8 cellular contexts compared by ENCODE assay signal in the genomic region with DNA sequence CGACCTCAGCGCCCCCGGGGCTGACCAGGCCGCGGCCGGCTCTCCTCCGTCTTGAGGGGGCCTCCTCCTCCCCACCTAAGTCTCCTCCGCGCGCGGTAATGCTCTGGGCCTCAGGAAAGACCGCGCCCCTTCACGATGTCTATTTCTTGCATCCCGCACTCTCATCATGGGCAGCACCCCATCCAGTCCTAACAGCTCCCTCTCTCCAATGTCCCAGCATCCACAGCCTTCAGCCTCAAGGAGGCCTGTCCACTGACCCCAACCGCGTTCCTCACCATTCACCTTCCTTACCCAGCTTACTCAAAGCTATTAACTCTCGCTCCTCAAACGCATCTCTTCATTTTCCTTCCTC.
DNase-seq lines count a peak whose midpoint lies in the region; ATAC-seq, FAIRE-seq and TF ChIP-seq lines count a peak whose summit lies in the region.

No MANE protein-coding gene starts in this region.

- peak overlapping the region; percentile 92 for H3K27ac Mint-ChIP-seq in central memory CD8-positive, alpha-beta T cell (ENCODE audit: low read depth)

- H3K4me2 ChIP-seq in DND-41 (ENCODE audit: insufficient read depth, low read length), result peak overlapping the region; percentile 82

- H3K4me1 ChIP-seq in DND-41 (ENCODE audit: insufficient read depth, low read length) (peaks cover 13% of the 10 kb centered on the region), HUES6 (ENCODE audit: control insufficient read depth, insufficient read depth, low read length) (peaks cover 6% of the 10 kb centered on the region; the same call in 1 of the 2 replicates), mucosa of rectum (ENCODE audit: control insufficient read depth in 2 of 2, insufficient read depth in 2 of 2, low read length in 2 of 2) (peaks cover 7 to 11% of the 10 kb centered on the region in 2 donors)

- no peaks in the 10 kb centered on the region for H4K20me1 ChIP-seq in DND-41 (ENCODE audit: insufficient read depth, low read length)

- H3K36me3 Mint-ChIP-seq in central memory CD8-positive, alpha-beta T cell (ENCODE audit: insufficient read depth), result peaks cover 14% of the 10 kb centered on the region

- no peaks in the 10 kb centered on the region for H3K9me3 Mint-ChIP-seq in central memory CD8-positive, alpha-beta T cell

- no peaks in the 10 kb centered on the region for H3K79me2 ChIP-seq in DND-41 (ENCODE audit: insufficient read depth, low read length)

- H3K9me3 ChIP-seq in DND-41 (ENCODE audit: insufficient read depth, low read length, severe bottlenecking) (no peaks in the 10 kb centered on the region), HUES6 (ENCODE audit: control insufficient read depth, insufficient read depth, low read depth, low read length) (no peaks in the 10 kb centered on the region; the same call in 1 of the 2 replicates), mucosa of rectum (ENCODE audit: control insufficient read depth in 2 of 2, low read length in 2 of 2) (no peaks in the 10 kb centered on the region)

- H2AFZ ChIP-seq in DND-41 (ENCODE audit: low read depth, low read length), result peak overlapping the region; percentile 83

- H3K9ac ChIP-seq in DND-41 (ENCODE audit: low read depth, low read length) (peak overlapping the region; percentile 55), HUES6 (ENCODE audit: low read length) (peak overlapping the region; percentile 92), mucosa of rectum (ENCODE audit: low read depth in 1 of 2, low read length in 2 of 2) (peak overlapping the region; percentile 72 to 82)

- H3K27ac ChIP-seq in DND-41 (ENCODE audit: low read length), result peak overlapping the region; percentile 91
- peak overlapping the region; percentile 82; the same call in 1 of the 2 replicates for H3K27ac ChIP-seq in HUES6 (ENCODE audit: low read depth, low read length)
- peak overlapping the region; percentile 85 to 87 for H3K27ac ChIP-seq in mucosa of rectum (ENCODE audit: low read depth in 2 of 2, low read length in 2 of 2)

- H3K4me3 Mint-ChIP-seq in central memory CD8-positive, alpha-beta T cell, result peak overlapping the region; percentile 78

- H3K27me3 ChIP-seq in DND-41 (ENCODE audit: insufficient read depth, low read length, poor library complexity) (no peaks in the 10 kb centered on the region), HUES6 (ENCODE audit: control insufficient read depth, insufficient read depth, low read length) (peaks cover 4% of the 10 kb centered on the region; the same call in 1 of the 2 replicates), mucosa of rectum (ENCODE audit: control insufficient read depth in 2 of 2, insufficient read depth in 2 of 2, low read length in 2 of 2) (peaks cover 0 to 12% of the 10 kb centered on the region in 2 donors)

- peaks cover 20% of the 10 kb centered on the region for H3K27me3 Mint-ChIP-seq in central memory CD8-positive, alpha-beta T cell

- no peak for TF ChIP-seq CTCF in DND-41 (IDR thresholded peaks at IDR 0.05; ENCODE audit: borderline replicate concordance, extremely low read depth, low read length, poor library complexity, severe bottlenecking)

- H3K4me3 ChIP-seq in DND-41 (ENCODE audit: low read depth in 1 of 2, low read length in 2 of 2), result peak overlapping the region in 1 of 2 experiments; percentile 68; a peak in 2 of 4 replicates
- H3K4me3 ChIP-seq in HUES6 (ENCODE audit: low read depth, low read length), result peak overlapping the region; percentile 81
- H3K4me3 ChIP-seq in mucosa of rectum (ENCODE audit: low read length in 2 of 2), result peak overlapping the region; percentile 85 to 94

- no peaks in the 10 kb centered on the region for H3K36me3 ChIP-seq in DND-41 (ENCODE audit: insufficient read depth, low read length)
- H3K36me3 ChIP-seq in HUES6 (ENCODE audit: control insufficient read depth, insufficient read depth, low read length), result no peaks in the 10 kb centered on the region
- H3K36me3 ChIP-seq in mucosa of rectum (ENCODE audit: control insufficient read depth in 2 of 2, insufficient read depth in 2 of 2, low read length in 2 of 2), result no peaks in the 10 kb centered on the region

- peak; percentile 3 for DNase-seq in DND-41
- no peak for DNase-seq in central memory CD8-positive, alpha-beta T cell (ENCODE audit: low spot score in 2 of 2)
- DNase-seq in GM19239 (ENCODE audit: insufficient read length, low spot score), result no peak
- DNase-seq in SW 1271 (lab: John Stamatoyannopoulos, UW), result no peak

- H3K4me1 Mint-ChIP-seq in central memory CD8-positive, alpha-beta T cell, result peaks cover 6% of the 10 kb centered on the region

- ATAC-seq in DND-41 (ENCODE audit: insufficient read depth, low read depth), result no peak
- no peak for ATAC-seq in central memory CD8-positive, alpha-beta T cell (replicated peaks; ENCODE audit: extremely low read depth, poor library complexity, severe bottlenecking)
- ATAC-seq in GM21381 (IDR thresholded peaks at IDR 0.05; ENCODE audit: unreplicated experiment), result no peak
- no peak for ATAC-seq in HG03108 (IDR thresholded peaks at IDR 0.05; ENCODE audit: unreplicated experiment)

- no peak for FAIRE-seq in GM19239 (lab: Jason Lieb, UNC)
